21 cellular contexts compared by ENCODE assay signal in genomic region chr15:31839388-31839787, GRCh38. TPM values are rescaled to one million over a fixed set of nuclear protein-coding genes. Genes with fewer than 3 reads are reported as not detected.
"Had no signal": no experiment of that assay in that cellular context is flagged by ENCODE, and none has a peak within 500 bp of the region (broad histone marks: within the 10 kb centered on the region; RNA-seq: fewer than 3 reads in every experiment).

No MANE protein-coding gene starts in this region.

- H3K9me3 ChIP-seq: SJSA1 had no signal

- H3K27ac ChIP-seq: SJSA1, SK-N-MC had no signal

- H3K4me1 ChIP-seq: SJSA1 had no signal

- H3K4me3 ChIP-seq: SJSA1, SK-N-MC had no signal

- H3K36me3 ChIP-seq: SJSA1 had no signal

- DNase-seq: KBM-7, NCI-H1092, NCI-H1105 treated with DMSO at 0.1 percent for 48 hours, NCI-H1417 treated with DMSO at 0.1 percent for 48 hours, NCI-H146, NCI-H1694 treated with DMSO at 0.1 percent for 48 hours, NCI-H1930, NCI-H2081, NCI-H2107, NCI-H226, NCI-H446, NCI-H510A, NCI-H524 treated with DMSO at 0.1 percent for 48 hours, NCI-H69, NCI-H774, Right ventricle myocardium superior, RPMI8226, SIG-M5 had no signal

RNA-seq across cellular contexts. Expression of gene OTUD7A, which starts 31.1 kb away (rescaled TPM):
- total RNA-seq: LHCN-M2, SJSA1 had no signal
